Comparison of ENCODE assay signal across 18 cellular contexts in genomic region chr1:168907053-168907452, GRCh38.
DNase-seq lines count a peak whose midpoint lies in the region; ATAC-seq and TF ChIP-seq lines count a peak whose summit lies in the region.
"Had no signal": no experiment of that assay in that cellular context is flagged by ENCODE, and none has a peak within 500 bp of the region (broad histone marks: within the 10 kb centered on the region; RNA-seq: fewer than 3 reads in every experiment).

No MANE protein-coding gene starts in this region.

- H3K27ac ChIP-seq in body of pancreas: peak overlapping the region; percentile 54 to 78 (median 64)
- H3K27ac ChIP-seq in lower lobe of right lung: peak overlapping the region; percentile 44
- H3K27ac ChIP-seq in brain microvascular endothelial cell: no peak overlapping the region
- H3K27ac ChIP-seq: A549, gastrocnemius medialis had no signal

- intact Hi-C loops in body of pancreas (cut with DNase I) (no loop called here), lower lobe of right lung (cut with DNase I) (no loop called here)

- H3K4me1 ChIP-seq in body of pancreas (peaks cover 32% of the 10 kb centered on the region), lower lobe of right lung (peaks cover 12% of the 10 kb centered on the region)
- H3K4me1 ChIP-seq: A549 had no signal

- in situ Hi-C loops in brain microvascular endothelial cell (cut with HindIII; ENCODE audit: low pct_ligation_motif_present, low sequenced_read_pairs): no loop called here

- 16 to 19% methylated on average over 5 of the region's 5 CpGs for WGBS in body of pancreas, 2 donors

- ATAC-seq in body of pancreas (peak; percentile 86), lower lobe of right lung (peak; percentile 95)
- ATAC-seq: A549; gastrocnemius medialis; naive thymus-derived CD8-positive, alpha-beta T cell; Panc1 had no signal

- no peak for TF ChIP-seq POLR2A in body of pancreas (IDR thresholded peaks at IDR 0.05)

- H3K36me3 ChIP-seq in body of pancreas (replicated peaks in 1 of 2; ENCODE audit: insufficient read depth in 1 of 2, low read depth in 2 of 2): no peaks in the 10 kb centered on the region
- H3K36me3 ChIP-seq in lower lobe of right lung: no peaks in the 10 kb centered on the region
- H3K36me3 ChIP-seq in brain microvascular endothelial cell (replicated peaks): no peaks in the 10 kb centered on the region
- H3K36me3 ChIP-seq: gastrocnemius medialis had no signal

- DNase-seq in NCI-H748 (lab: John Stamatoyannopoulos, UW; ENCODE audit: unreplicated experiment) (peak; percentile 18), NCI-H748 treated with DMSO at 0.1 percent for 48 hours (lab: John Stamatoyannopoulos, UW) (no peak), body of pancreas (peak in 3 of 4 donors; percentile 25 to 43 (median 39)), lower lobe of right lung (peak; percentile 47), COLO668 (lab: John Stamatoyannopoulos, UW; ENCODE audit: unreplicated experiment) (no peak), brain microvascular endothelial cell (no peak), KG1 (lab: John Stamatoyannopoulos, UW) (no peak), midbrain (lab: John Stamatoyannopoulos, UW) (no peak)
- DNase-seq: activated CD4-positive, alpha-beta T cell treated with anti-CD3 and anti-CD28 coated beads, Interleukin-2, amount 50 U/mL, for 48 hours; activated naive CD4-positive, alpha-beta T cell treated with anti-CD3 and anti-CD28 coated beads for 36 hours; aorta; gastrocnemius medialis; H7; naive thymus-derived CD8-positive, alpha-beta T cell; NCI-H82; posterior cingulate gyrus had no signal

- H3K9me3 ChIP-seq in body of pancreas (no peaks in the 10 kb centered on the region), lower lobe of right lung (no peaks in the 10 kb centered on the region)
- H3K9me3 ChIP-seq: A549, gastrocnemius medialis had no signal

- H3K4me3 ChIP-seq in body of pancreas (no peak overlapping the region), lower lobe of right lung (no peak overlapping the region), brain microvascular endothelial cell (ENCODE audit: low read depth, low read length) (no peak overlapping the region)
- H3K4me3 ChIP-seq: A549, gastrocnemius medialis had no signal

- TF ChIP-seq CTCF in body of pancreas (IDR thresholded peaks at IDR 0.05) (no peak), lower lobe of right lung (IDR thresholded peaks at IDR 0.05) (no peak), brain microvascular endothelial cell (IDR thresholded peaks at IDR 0.05; ENCODE audit: low read depth, low read length, missing control alignments) (no peak)

- H3K27me3 ChIP-seq in body of pancreas: no peaks in the 10 kb centered on the region
- H3K27me3 ChIP-seq in lower lobe of right lung (ENCODE audit: low read depth): no peaks in the 10 kb centered on the region
- H3K27me3 ChIP-seq in brain microvascular endothelial cell (replicated peaks): no peaks in the 10 kb centered on the region
- H3K27me3 ChIP-seq: gastrocnemius medialis had no signal

Comparison
In these comparisons a context has a peak if more than half of its experiments do, and no peak if none do; other contexts are left out.
1. DNase-seq: peak in NCI-H748 (single experiment), body of pancreas (3 of 4) and lower lobe of right lung (single experiment); none in NCI-H748 treated with DMSO at 0.1 percent for 48 hours (single experiment), COLO668 (single experiment), brain microvascular endothelial cell (single experiment), KG1 (single experiment) and midbrain (single experiment).